ENCODE assay signal across 21 cellular contexts in genomic region chr5:69248019-69248418, GRCh38. TPM values are rescaled to one million over a fixed set of nuclear protein-coding genes. Genes with fewer than 3 reads are reported as not detected.
DNase-seq lines count a peak whose midpoint lies in the region; ATAC-seq, FAIRE-seq and TF ChIP-seq lines count a peak whose summit lies in the region.
"Had no signal": no experiment of that assay in that cellular context is flagged by ENCODE, and none has a peak within 500 bp of the region (broad histone marks: within the 10 kb centered on the region; RNA-seq: fewer than 3 reads in every experiment).

No MANE protein-coding gene starts in this region.

- no peaks in the 10 kb centered on the region for H3K9me3 ChIP-seq in Caco-2
- H3K9me3 ChIP-seq in HEK293 (ENCODE audit: control insufficient read depth, insufficient read depth, low read depth, low read length): no peaks in the 10 kb centered on the region
- H3K9me3 ChIP-seq in K562 (replicated peaks; ENCODE audit: control insufficient read depth, insufficient read depth, low read depth, low read length): no peaks in the 10 kb centered on the region
- no peaks in the 10 kb centered on the region for H3K9me3 ChIP-seq in trophoblast cell (ENCODE audit: insufficient read depth, low read depth, low read length)
- H3K9me3 ChIP-seq: HAP-1 had no signal

- H3K4me2 ChIP-seq in K562 (ENCODE audit: insufficient read depth, low read length) (no peak overlapping the region), trophoblast cell (ENCODE audit: low read length) (no peak overlapping the region)
- H3K4me2 ChIP-seq: BLaER1 had no signal

- peak overlapping the region; percentile 66 for H3K27ac Mint-ChIP-seq in Caco-2 (ENCODE audit: unreplicated experiment)
- H3K27ac Mint-ChIP-seq: B cell; CD8-positive, alpha-beta T cell had no signal

- no peak overlapping the region for H2BK5ac ChIP-seq in trophoblast cell (ENCODE audit: low read depth, low read length, poor library complexity)

- POLR2A ChIA-PET in Caco-2 (lab: Charles Lee) (no interaction called here), HEK293 (lab: Yijun Ruan, JAX) (no interaction called here), K562 (lab: Yijun Ruan, JAX) (no interaction called here)

- H4K20me1 ChIP-seq in K562 (replicated peaks; ENCODE audit: control insufficient read depth, insufficient read depth, low read length): no peaks in the 10 kb centered on the region

- peaks cover 43% of the 10 kb centered on the region for H3K4me1 Mint-ChIP-seq in Caco-2 (ENCODE audit: low read depth, unreplicated experiment)

- peaks cover 1% of the 10 kb centered on the region; the same call in 1 of the 2 replicates for H3K36me3 ChIP-seq in Caco-2 (ENCODE audit: control insufficient read depth, insufficient read depth, low read length)
- peaks cover 4 to 5% of the 10 kb centered on the region in 2 experiments; a peak in 2 of 3 replicates for H3K36me3 ChIP-seq in HEK293 (ENCODE audit: control insufficient read depth in 2 of 2, insufficient read depth in 1 of 2, low read length in 2 of 2)
- peaks cover 11% of the 10 kb centered on the region for H3K36me3 ChIP-seq in K562 (ENCODE audit: control insufficient read depth, insufficient read depth, low read length)
- H3K36me3 ChIP-seq in trophoblast cell (ENCODE audit: control insufficient read depth in 1 of 2, insufficient read depth in 2 of 2, low read length in 2 of 2): peaks cover 3 to 6% of the 10 kb centered on the region in 2 experiments
- H3K36me3 ChIP-seq in brain microvascular endothelial cell (replicated peaks): no peaks in the 10 kb centered on the region

- no peaks in the 10 kb centered on the region for H3K9me3 Mint-ChIP-seq in Caco-2 (ENCODE audit: unreplicated experiment)

- peaks cover 14% of the 10 kb centered on the region for H3K79me1 ChIP-seq in trophoblast cell (ENCODE audit: low read length)

- TF ChIP-seq POLR2A in K562 (conservative IDR thresholded peaks at IDR 0.05): no peak

- H3K27me3 Mint-ChIP-seq in Caco-2 (ENCODE audit: insufficient read depth, unreplicated experiment): no peaks in the 10 kb centered on the region
- H3K27me3 Mint-ChIP-seq: B cell; CD4-positive, CD25-positive, alpha-beta regulatory T cell had no signal

- FAIRE-seq in K562 (lab: Jason Lieb, UNC): no peak
- FAIRE-seq: D721Med, GM12891 had no signal

- CTCF ChIA-PET in Caco-2 (lab: Charles Lee) (no interaction called here), HEK293 (lab: Yijun Ruan, JAX) (no interaction called here), K562 (lab: Yijun Ruan, JAX; ENCODE audit: low intra/inter-chr PET ratio) (no interaction called here)

- no peak overlapping the region for H3K27ac ChIP-seq in HEK293 (ENCODE audit: extremely low read depth, low read depth, low read length)
- H3K27ac ChIP-seq in K562 (ENCODE audit: extremely low read depth, low read depth, low read length): no peak overlapping the region
- no peak overlapping the region for H3K27ac ChIP-seq in trophoblast cell (ENCODE audit: low read depth, low read length)
- H3K27ac ChIP-seq in brain microvascular endothelial cell: no peak overlapping the region
- H3K27ac ChIP-seq: 22Rv1, BLaER1, C4-2B, GM23248 had no signal

- H2AK5ac ChIP-seq in trophoblast cell (ENCODE audit: low read length): no peak overlapping the region

- peaks cover 72% of the 10 kb centered on the region for H3K36me3 Mint-ChIP-seq in Caco-2 (ENCODE audit: insufficient read depth, unreplicated experiment)

- intact Hi-C loops in Caco-2 (cut with micrococcal nuclease; ENCODE audit: unreplicated experiment): no loop called here
- intact Hi-C loops in K562 (cut with micrococcal nuclease): no loop called here

- no peak for TF ChIP-seq RAD21 in K562 (CRISPR knock-in tag; conservative IDR thresholded peaks at IDR 0.05 in 1 of 2, IDR thresholded peaks at IDR 0.05 in 1 of 2)

- no peak overlapping the region for H2BK12ac ChIP-seq in trophoblast cell (ENCODE audit: low read length)

- in situ Hi-C loops in K562 (cut with MboI) (no loop called here), brain microvascular endothelial cell (cut with HindIII; ENCODE audit: low pct_ligation_motif_present, low sequenced_read_pairs) (no loop called here)

- 55% methylated on average over 2 of the region's 2 CpGs for WGBS in K562 (ENCODE audit: insufficient coverage, low coverage, missing lambda C conversion rate)
- no CpG with 5 or more reads among the region's 2 CpGs for WGBS in trophoblast cell (ENCODE audit: extremely low coverage, insufficient coverage, insufficient read length)

- H3K27me3 ChIP-seq in Caco-2 (replicated peaks; ENCODE audit: control insufficient read depth, insufficient read depth, low read length) (no peaks in the 10 kb centered on the region), K562 (ENCODE audit: control insufficient read depth in 2 of 2, insufficient read depth in 2 of 2, low read length in 2 of 2) (no peaks in the 10 kb centered on the region), trophoblast cell (ENCODE audit: insufficient read depth, low read length) (no peaks in the 10 kb centered on the region), brain microvascular endothelial cell (replicated peaks) (no peaks in the 10 kb centered on the region)
- H3K27me3 ChIP-seq: BLaER1 had no signal

- H3K9me1 ChIP-seq in K562 (ENCODE audit: control insufficient read depth, insufficient read depth, low read length): peaks cover 2% of the 10 kb centered on the region

- H3K4me1 ChIP-seq in Caco-2 (peaks cover 26% of the 10 kb centered on the region), HEK293 (ENCODE audit: control insufficient read depth, insufficient read depth, low read length) (no peaks in the 10 kb centered on the region), K562 (replicated peaks in 1 of 2; ENCODE audit: control insufficient read depth in 2 of 2, insufficient read depth in 2 of 2, low read length in 2 of 2) (peaks cover 5 to 8% of the 10 kb centered on the region in 2 experiments; a peak in 3 of 5 replicates), trophoblast cell (ENCODE audit: control insufficient read depth in 1 of 2, insufficient read depth in 2 of 2, low read length in 2 of 2) (peaks cover 8 to 11% of the 10 kb centered on the region in 2 experiments)
- H3K4me1 ChIP-seq: BLaER1, HAP-1 had no signal

- no peak overlapping the region for H4K8ac ChIP-seq in trophoblast cell (ENCODE audit: low read depth, low read length)

- no TSS peak for BruUV-seq in Caco-2 (replicated peaks; lab: Mats Ljungman, UMichigan)
- no TSS peak for BruUV-seq in K562 (replicated peaks; lab: Mats Ljungman, UMichigan)

- H3K14ac ChIP-seq in trophoblast cell (ENCODE audit: low read length): no peak overlapping the region

- TF ChIP-seq CTCF in Caco-2 (IDR thresholded peaks at IDR 0.05; ENCODE audit: insufficient read depth in 1 of 2, low read depth in 1 of 2, low read length in 1 of 2, severe bottlenecking in 1 of 2, unreplicated experiment in 1 of 2) (no peak), HEK293 (tag by site-specific recombination; IDR thresholded peaks at IDR 0.05) (no peak), K562 (IDR thresholded peaks at IDR 0.05 in 2 of 3, conservative IDR thresholded peaks at IDR 0.05 in 1 of 3; ENCODE audit: insufficient read depth in 2 of 3, low read depth in 1 of 3, low read length in 3 of 3) (no peak), brain microvascular endothelial cell (IDR thresholded peaks at IDR 0.05; ENCODE audit: low read depth, low read length, missing control alignments) (no peak)

- no peak overlapping the region for H3K23ac ChIP-seq in trophoblast cell (ENCODE audit: low read length)

- H4K12ac ChIP-seq in trophoblast cell (ENCODE audit: low read depth, low read length): no peak overlapping the region

- peaks cover 89% of the 10 kb centered on the region for H3K79me2 ChIP-seq in K562 (ENCODE audit: control insufficient read depth, insufficient read depth, low read length)
- H3K79me2 ChIP-seq in trophoblast cell (ENCODE audit: control insufficient read depth, insufficient read depth, low read length, poor library complexity): peaks cover 11% of the 10 kb centered on the region

- H2AFZ ChIP-seq in K562 (ENCODE audit: low read depth, low read length) (no peak overlapping the region), trophoblast cell (ENCODE audit: insufficient read depth, low read length, poor library complexity) (no peak overlapping the region)
- H2AFZ ChIP-seq: GM23248 had no signal

- peak overlapping the region; percentile 79 for H3K4ac ChIP-seq in trophoblast cell (ENCODE audit: low read depth, low read length)

- no peak overlapping the region for H3K18ac ChIP-seq in trophoblast cell (ENCODE audit: low read length)

- no peak for DNase-seq in Caco-2
- DNase-seq in K562 (ENCODE audit: extremely low read depth in 1 of 4, low spot score in 3 of 4): no peak
- no peak for DNase-seq in trophoblast cell
- no peak for DNase-seq in activated CD4-positive, CD25-positive, alpha-beta regulatory T cell (lab: John Stamatoyannopoulos, UW)
- no peak for DNase-seq in NCI-H446 (lab: John Stamatoyannopoulos, UW)
- no peak for DNase-seq in brain microvascular endothelial cell
- DNase-seq: CD4-positive, CD25-positive, alpha-beta regulatory T cell; CD8-positive, alpha-beta T cell; DMS 273 treated with DMSO at 0.1 percent for 48 hours; DMS79; EL; GDM1; GM23248 had no signal

- H3K4me3 ChIP-seq in Caco-2 (ENCODE audit: low read depth, low read length) (no peak overlapping the region), HEK293 (ENCODE audit: low read depth, low read length) (no peak overlapping the region), K562 (no peak overlapping the region), trophoblast cell (ENCODE audit: low read depth, low read length) (no peak overlapping the region), brain microvascular endothelial cell (ENCODE audit: low read depth, low read length) (no peak overlapping the region)
- H3K4me3 ChIP-seq: BLaER1, GM23248, HAP-1 had no signal

- no peak for ATAC-seq in K562
- ATAC-seq: CD8-positive, alpha-beta T cell had no signal

- no peak overlapping the region for H2BK120ac ChIP-seq in trophoblast cell (ENCODE audit: insufficient read depth, low read length, poor library complexity)

- no peak for TF ChIP-seq EP300 in K562 (IDR thresholded peaks at IDR 0.05; ENCODE audit: low read length)

- no peak overlapping the region for H3K4me3 Mint-ChIP-seq in Caco-2 (ENCODE audit: unreplicated experiment)
- H3K4me3 Mint-ChIP-seq: B cell; CD4-positive, CD25-positive, alpha-beta regulatory T cell; CD8-positive, alpha-beta T cell had no signal

- no peak overlapping the region for H3K9ac ChIP-seq in K562 (ENCODE audit: insufficient read depth in 1 of 2, low read depth in 2 of 2, low read length in 2 of 2)
- no peak overlapping the region for H3K9ac ChIP-seq in trophoblast cell (ENCODE audit: low read length)
- H3K9ac ChIP-seq: BLaER1, GM23248 had no signal

- no peak overlapping the region for H4K91ac ChIP-seq in trophoblast cell (ENCODE audit: low read depth, low read length)

RNA-seq across cellular contexts. Expression of gene CDK7, which starts 13.3 kb away (rescaled TPM):
- 82.4 and 90.5 TPM in 2 replicates for total RNA-seq in Caco-2 (2022)
- 174 and 234 TPM in 2 replicates for total RNA-seq in K562 (2011; cell fraction: chromatin; rRNA removed; ENCODE audit: low replicate concordance)
- total RNA-seq in K562 (2011; cell fraction: nucleolus; rRNA removed): 274 and 307 TPM in 2 replicates
- 170 and 191 TPM in 2 replicates for total RNA-seq in K562 (2011; cell fraction: nucleoplasm; rRNA removed)
- 44.0 and 55.9 TPM in 2 replicates for total RNA-seq in K562 (2014; rRNA removed)
- total RNA-seq in K562 (2014; rRNA removed; fragmentation: Illumina TruSeq; extraction: Trizol): 68.8 and 75.3 TPM in 2 replicates
- total RNA-seq in K562 (2015; rRNA removed; fragmentation: Illumina TruSeq; extraction: Trizol): 64.8 and 65.3 TPM in 2 replicates
- 41.2 and 41.7 TPM in 2 replicates for total RNA-seq in K562 (2021)
- polyA plus RNA-seq in K562 (2011; rRNA removed): 55.5 and 68.3 TPM in 2 replicates
- 16.5 and 37.0 TPM in 2 replicates for polyA plus RNA-seq in K562 (2011; cell fraction: cytosol; rRNA removed)
- 76.0 and 84.4 TPM in 2 replicates for polyA plus RNA-seq in K562 (2011; cell fraction: nucleus; rRNA removed)
- polyA plus RNA-seq in K562 (2012): 40.3 and 77.9 TPM in 2 replicates
- polyA plus RNA-seq in K562 (2014; fragmentation: Illumina TruSeq; extraction: Trizol): 61.1 and 63.6 TPM in 2 replicates
- 100 to 1,000 TPM; 143 TPM for polyA plus RNA-seq in K562 (2014; fragmentation: Nextera tagmentation; extraction: Ambion mirVana)
- polyA plus RNA-seq in K562 (2014; rRNA removed): 58.3 and 70.8 TPM in 2 replicates
- 53.8 and 54.2 TPM in 2 replicates for polyA minus RNA-seq in K562 (2011; rRNA and poly(A)+ RNA removed)
- polyA minus RNA-seq in K562 (2011; cell fraction: cytosol; rRNA and poly(A)+ RNA removed): 36.6 and 57.6 TPM in 2 replicates
- polyA minus RNA-seq in K562 (2011; cell fraction: nucleus; rRNA and poly(A)+ RNA removed): 106 and 133 TPM in 2 replicates
- polyA plus RNA-seq in trophoblast cell (2013): 112 and 122 TPM in 2 replicates

RNA-seq across cellular contexts. Expression of gene CENPH, which starts 58.6 kb away (rescaled TPM):
- 30.2 and 32.4 TPM in 2 replicates for total RNA-seq in Caco-2 (2022)
- total RNA-seq in K562 (2011; cell fraction: chromatin; rRNA removed; ENCODE audit: low replicate concordance): 15.7 and 27.1 TPM in 2 replicates
- 11.6 and 13.7 TPM in 2 replicates for total RNA-seq in K562 (2011; cell fraction: nucleolus; rRNA removed)
- total RNA-seq in K562 (2011; cell fraction: nucleoplasm; rRNA removed): 19.9 and 24.4 TPM in 2 replicates
- 77.2 and 111 TPM in 2 replicates for total RNA-seq in K562 (2014; rRNA removed)
- total RNA-seq in K562 (2014; rRNA removed; fragmentation: Illumina TruSeq; extraction: Trizol): 95.5 and 120 TPM in 2 replicates
- 66.9 and 71.6 TPM in 2 replicates for total RNA-seq in K562 (2015; rRNA removed; fragmentation: Illumina TruSeq; extraction: Trizol)
- total RNA-seq in K562 (2021): 72.1 and 73.0 TPM in 2 replicates
- 61.6 and 75.3 TPM in 2 replicates for polyA plus RNA-seq in K562 (2011; rRNA removed)
- 34.2 and 69.1 TPM in 2 replicates for polyA plus RNA-seq in K562 (2011; cell fraction: cytosol; rRNA removed)
- 8.4 and 11.6 TPM in 2 replicates for polyA plus RNA-seq in K562 (2011; cell fraction: nucleus; rRNA removed)
- polyA plus RNA-seq in K562 (2012): 49.7 and 114 TPM in 2 replicates
- 68.0 and 74.9 TPM in 2 replicates for polyA plus RNA-seq in K562 (2014; fragmentation: Illumina TruSeq; extraction: Trizol)
- 10 to 100 TPM; 10.5 to 18.2 TPM for polyA plus RNA-seq in K562 (2014; fragmentation: Nextera tagmentation; extraction: Ambion mirVana)
- polyA plus RNA-seq in K562 (2014; rRNA removed): 103 and 124 TPM in 2 replicates
- polyA minus RNA-seq in K562 (2011; rRNA and poly(A)+ RNA removed): 16.9 and 25.9 TPM in 2 replicates
- 20.0 and 26.2 TPM in 2 replicates for polyA minus RNA-seq in K562 (2011; cell fraction: cytosol; rRNA and poly(A)+ RNA removed)
- 8.3 and 16.7 TPM in 2 replicates for polyA minus RNA-seq in K562 (2011; cell fraction: nucleus; rRNA and poly(A)+ RNA removed)
- 23.9 and 25.7 TPM in 2 replicates for polyA plus RNA-seq in trophoblast cell (2013)
